ENCODE assay signal across 17 cellular contexts in genomic region chr15:34147371-34148140, GRCh38. TPM values are rescaled to one million over a fixed set of nuclear protein-coding genes. Genes with fewer than 3 reads are reported as not detected.
DNase-seq lines count a peak whose midpoint lies in the region; ATAC-seq and TF ChIP-seq lines count a peak whose summit lies in the region.
"Had no signal": no experiment of that assay in that cellular context is flagged by ENCODE, and none has a peak within 500 bp of the region (broad histone marks: within the 10 kb centered on the region; RNA-seq: fewer than 3 reads in every experiment).

No MANE protein-coding gene starts in this region.

- intact Hi-C loops in activated T-helper 1 cell treated with anti-CD3 and anti-CD28 coated beads, Interleukin-12 subunit alpha, Interleukin-12 subunit beta, Interleukin-2, Interleukin-4 antibody, amounts not matched to agents 30 ng/mL and 10 ng/mL and 1 ng/mL, durations not matched to agents 14 hours and 24 hours and 36 hours (cut with micrococcal nuclease): no loop called here

- H3K27me3 Mint-ChIP-seq in GM23338 (ENCODE audit: insufficient read depth, low read depth, poor library complexity): no peaks in the 10 kb centered on the region
- H3K27me3 Mint-ChIP-seq in activated T-helper 1 cell treated with anti-CD3 and anti-CD28 coated beads, Interleukin-12 subunit alpha, Interleukin-12 subunit beta, Interleukin-2, Interleukin-4 antibody, amounts not matched to agents 30 ng/mL and 10 ng/mL and 1 ng/mL, durations not matched to agents 14 hours and 24 hours and 36 hours (ENCODE audit: insufficient read depth): no peaks in the 10 kb centered on the region
- H3K27me3 Mint-ChIP-seq: naive thymus-derived CD8-positive, alpha-beta T cell had no signal

- H3K4me1 ChIP-seq in GM23338 (ENCODE audit: insufficient read depth): no peaks in the 10 kb centered on the region
- H3K4me1 ChIP-seq: ascending aorta, BE2C, heart right ventricle had no signal

- no peak overlapping the region for H2AFZ ChIP-seq in GM23338

- in situ Hi-C loops in GM13977 (cut with MboI; ENCODE audit: low pct_unique_long_range_greater_than_20kb, low sequenced_read_pairs, unreplicated experiment): no loop called here

- peaks cover 48% of the 10 kb centered on the region for H3K36me3 Mint-ChIP-seq in GM23338 (ENCODE audit: low read depth)
- peaks cover 29% of the 10 kb centered on the region for H3K36me3 Mint-ChIP-seq in activated T-helper 1 cell treated with anti-CD3 and anti-CD28 coated beads, Interleukin-12 subunit alpha, Interleukin-12 subunit beta, Interleukin-2, Interleukin-4 antibody, amounts not matched to agents 30 ng/mL and 10 ng/mL and 1 ng/mL, durations not matched to agents 14 hours and 24 hours and 36 hours (ENCODE audit: low read depth)

- no peak for DNase-seq in GM23338 (ENCODE audit: low spot score)
- no peak for DNase-seq in activated T-helper 1 cell treated with anti-CD3 and anti-CD28 coated beads, Interleukin-12 subunit alpha, Interleukin-12 subunit beta, Interleukin-2, Interleukin-4 antibody, amounts not matched to agents 30 ng/mL and 10 ng/mL and 1 ng/mL, durations not matched to agents 14 hours and 24 hours and 36 hours (ENCODE audit: low spot score)
- DNase-seq in non-pigmented ciliary epithelial cell (ENCODE audit: low read depth): peak; percentile 27
- DNase-seq in NOMO-1 treated with dmso at 0.1 percent for 144 hours (lab: John Stamatoyannopoulos, UW; ENCODE audit: unreplicated experiment): no peak
- DNase-seq in GM13977 (ENCODE audit: low spot score): no peak
- DNase-seq in activated T-cell treated with anti-CD3 and anti-CD28 coated beads, Interleukin-2, amount 50 U/mL, for 1 hour: no peak
- DNase-seq: activated CD4-positive, alpha-beta T cell treated with anti-CD3 and anti-CD28 coated beads for 4 hours; activated naive CD4-positive, alpha-beta T cell; BE2C; cortex of kidney; heart right ventricle; naive thymus-derived CD8-positive, alpha-beta T cell; NCI-H146 had no signal

- H3K9me3 Mint-ChIP-seq in GM23338: no peaks in the 10 kb centered on the region
- no peaks in the 10 kb centered on the region for H3K9me3 Mint-ChIP-seq in activated T-helper 1 cell treated with anti-CD3 and anti-CD28 coated beads, Interleukin-12 subunit alpha, Interleukin-12 subunit beta, Interleukin-2, Interleukin-4 antibody, amounts not matched to agents 30 ng/mL and 10 ng/mL and 1 ng/mL, durations not matched to agents 14 hours and 24 hours and 36 hours
- H3K9me3 Mint-ChIP-seq: naive thymus-derived CD8-positive, alpha-beta T cell had no signal

- H3K36me3 ChIP-seq in GM23338 (ENCODE audit: insufficient read depth): peaks cover 12% of the 10 kb centered on the region; the same call in 1 of the 2 replicates

- no peaks in the 10 kb centered on the region for H3K4me1 Mint-ChIP-seq in GM23338
- H3K4me1 Mint-ChIP-seq in activated T-helper 1 cell treated with anti-CD3 and anti-CD28 coated beads, Interleukin-12 subunit alpha, Interleukin-12 subunit beta, Interleukin-2, Interleukin-4 antibody, amounts not matched to agents 30 ng/mL and 10 ng/mL and 1 ng/mL, durations not matched to agents 14 hours and 24 hours and 36 hours (ENCODE audit: low read depth): no peaks in the 10 kb centered on the region
- H3K4me1 Mint-ChIP-seq: naive thymus-derived CD8-positive, alpha-beta T cell had no signal

- H3K27me3 ChIP-seq in GM23338 (ENCODE audit: insufficient read depth): no peaks in the 10 kb centered on the region
- H3K27me3 ChIP-seq: ascending aorta, BE2C, heart right ventricle had no signal

- H3K4me3 ChIP-seq in GM23338: no peak overlapping the region
- H3K4me3 ChIP-seq: ascending aorta, heart right ventricle, lung had no signal

- 0 out of 2 replicates have a peak overlapping the region, but pooled peaks have one; percentile 21 for H3K27ac ChIP-seq in GM23338 (ENCODE audit: low read depth)
- H3K27ac ChIP-seq: ascending aorta, heart right ventricle had no signal

- H3K79me2 ChIP-seq in GM23338 (replicated peaks; ENCODE audit: insufficient read depth): no peaks in the 10 kb centered on the region

- H3K27ac Mint-ChIP-seq in GM23338: no peak overlapping the region
- H3K27ac Mint-ChIP-seq in activated T-helper 1 cell treated with anti-CD3 and anti-CD28 coated beads, Interleukin-12 subunit alpha, Interleukin-12 subunit beta, Interleukin-2, Interleukin-4 antibody, amounts not matched to agents 30 ng/mL and 10 ng/mL and 1 ng/mL, durations not matched to agents 14 hours and 24 hours and 36 hours: peak overlapping the region; percentile 24

- no peaks in the 10 kb centered on the region for H3F3A ChIP-seq in GM23338 (replicated peaks; ENCODE audit: low read depth)

- ATAC-seq in GM23338 (no peak), esophagus mucosa (peak; percentile 79), GM19397 (IDR thresholded peaks at IDR 0.05; ENCODE audit: unreplicated experiment) (no peak)
- ATAC-seq: heart right ventricle; naive thymus-derived CD8-positive, alpha-beta T cell had no signal

- H3K4me2 ChIP-seq in GM23338: no peak overlapping the region

- H4K20me1 ChIP-seq in GM23338 (replicated peaks; ENCODE audit: insufficient read depth): no peaks in the 10 kb centered on the region

- H3K9me2 ChIP-seq in GM23338 (ENCODE audit: insufficient read depth): no peaks in the 10 kb centered on the region

- H3K4me3 Mint-ChIP-seq in GM23338: no peak overlapping the region
- no peak overlapping the region for H3K4me3 Mint-ChIP-seq in activated T-helper 1 cell treated with anti-CD3 and anti-CD28 coated beads, Interleukin-12 subunit alpha, Interleukin-12 subunit beta, Interleukin-2, Interleukin-4 antibody, amounts not matched to agents 30 ng/mL and 10 ng/mL and 1 ng/mL, durations not matched to agents 14 hours and 24 hours and 36 hours
- H3K4me3 Mint-ChIP-seq: naive thymus-derived CD8-positive, alpha-beta T cell had no signal

- no peak for TF ChIP-seq CTCF in GM23338 (conservative IDR thresholded peaks at IDR 0.05; ENCODE audit: low read depth in 2 of 2)
- TF ChIP-seq CTCF in GM13977 (IDR thresholded peaks at IDR 0.05; ENCODE audit: extremely low read depth, insufficient read depth, missing control alignments): no peak

TF ChIP-seq in GM23338, 12 proteins besides CTCF, POLR2A, EP300 and RAD21 (continues in another document):
- TF ChIP-seq POLR2AphosphoS5 (IDR thresholded peaks at IDR 0.05; ENCODE audit: low read depth) (no peak), CREB1 (CRISPR knock-in tag; IDR thresholded peaks at IDR 0.05; ENCODE audit: low read depth) (no peak), ZNF331 (CRISPR knock-in tag; IDR thresholded peaks at IDR 0.05; ENCODE audit: low read depth) (no peak), ZNF114 (CRISPR knock-in tag; IDR thresholded peaks at IDR 0.05) (no peak), EZH2 (IDR thresholded peaks at IDR 0.05; ENCODE audit: low read depth, unreplicated experiment) (no peak), NANOG (IDR thresholded peaks at IDR 0.05; ENCODE audit: borderline replicate concordance) (no peak), STAT1 (IDR thresholded peaks at IDR 0.05; ENCODE audit: unreplicated experiment) (no peak), ETS1 (IDR thresholded peaks at IDR 0.05) (no peak), EZH2phosphoT487 (IDR thresholded peaks at IDR 0.05; ENCODE audit: unreplicated experiment) (no peak), JUNB (IDR thresholded peaks at IDR 0.05; ENCODE audit: unreplicated experiment) (no peak)

RNA-seq across cellular contexts. Expression of gene PGBD4, which starts 45.7 kb away (rescaled TPM):
- total RNA-seq in GM23338 (2014; rRNA removed; shearing (Covaris generic)): 0.39 and 0.66 TPM in 2 replicates
- 0.50 and 0.61 TPM in 2 replicates for polyA plus RNA-seq in GM23338 (2016; fragmentation: Nextera tagmentation; extraction: Ambion mirVana)
- 3.9 TPM in 2 replicates for total RNA-seq in activated T-helper 1 cell treated with anti-CD3 and anti-CD28 coated beads, Interleukin-12 subunit alpha, Interleukin-12 subunit beta, Interleukin-2, Interleukin-4 antibody, amounts not matched to agents 30 ng/mL and 10 ng/mL and 1 ng/mL, durations not matched to agents 14 hours and 24 hours and 36 hours
- 0.76 TPM for total RNA-seq in esophagus mucosa

RNA-seq across cellular contexts. Expression of gene EMC7, which starts 45.9 kb away (rescaled TPM):
- 18.3 and 26.2 TPM in 2 replicates for total RNA-seq in GM23338 (2014; rRNA removed; shearing (Covaris generic))
- polyA plus RNA-seq in GM23338 (2016; fragmentation: Nextera tagmentation; extraction: Ambion mirVana): 50.0 and 55.1 TPM in 2 replicates
- 77.1 and 81.3 TPM in 2 replicates for total RNA-seq in activated T-helper 1 cell treated with anti-CD3 and anti-CD28 coated beads, Interleukin-12 subunit alpha, Interleukin-12 subunit beta, Interleukin-2, Interleukin-4 antibody, amounts not matched to agents 30 ng/mL and 10 ng/mL and 1 ng/mL, durations not matched to agents 14 hours and 24 hours and 36 hours
- total RNA-seq in esophagus mucosa: 41.5 TPM
